Comparison of ENCODE assay signal across 20 cellular contexts in the genomic region with DNA sequence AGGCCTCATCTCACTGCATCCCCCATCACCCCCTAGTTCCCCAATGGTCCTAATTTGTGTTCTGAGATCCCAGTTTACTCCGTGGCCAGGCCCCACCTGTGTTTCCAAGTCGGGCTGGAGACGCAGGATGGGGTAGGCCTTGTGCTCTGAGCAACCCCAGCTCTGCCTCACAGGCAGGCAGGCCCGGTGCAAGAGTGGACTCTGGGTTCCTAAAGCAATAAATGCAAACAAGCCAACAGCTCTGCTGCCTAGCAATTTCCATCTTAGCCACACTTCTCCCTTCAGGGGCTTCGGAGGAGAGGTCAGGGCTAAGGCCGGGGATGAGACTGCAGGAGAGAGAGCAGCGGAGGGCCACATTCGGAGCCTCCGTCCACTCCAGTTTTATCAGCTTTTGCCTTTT. TPM values are rescaled to one million over a fixed set of nuclear protein-coding genes. Genes with fewer than 3 reads are reported as not detected.
DNase-seq lines count a peak whose midpoint lies in the region; ATAC-seq, FAIRE-seq and TF ChIP-seq lines count a peak whose summit lies in the region.
"Had no signal": no experiment of that assay in that cellular context is flagged by ENCODE, and none has a peak within 500 bp of the region (broad histone marks: within the 10 kb centered on the region; RNA-seq: fewer than 3 reads in every experiment).

No MANE protein-coding gene starts in this region.

- intact Hi-C loops in Panc1 (cut with micrococcal nuclease; ENCODE audit: unreplicated experiment) (no loop called here), esophagus muscularis mucosa (cut with DNase I) (no loop called here)

- CTCF ChIA-PET in Panc1 (lab: Charles Lee), result interaction anchor here (0.8 kb wide), 1 partner anchor 25 kb away, joined by 3 read pairs; no protein-coding TSS in a partner anchor

- TF ChIP-seq CTCF in Panc1 (IDR thresholded peaks at IDR 0.05) (no peak), esophagus muscularis mucosa (IDR thresholded peaks at IDR 0.05) (no peak), osteocyte (IDR thresholded peaks at IDR 0.05) (no peak), upper lobe of left lung (IDR thresholded peaks at IDR 0.05) (no peak)

- POLR2A ChIA-PET in Panc1 (lab: Charles Lee), result interaction anchor here (0.6 to 0.8 kb wide), 2 partner anchors 9 to 23 kb away, joined by 4 to 15 read pairs; a partner anchor contains a TSS

- TF ChIP-seq EP300 in esophagus muscularis mucosa (IDR thresholded peaks at IDR 0.05) (no peak), upper lobe of left lung (IDR thresholded peaks at IDR 0.05) (no peak)

- peaks cover 58% of the 10 kb centered on the region for H3K4me1 ChIP-seq in Panc1 (ENCODE audit: control insufficient read depth, insufficient read depth, low read length)
- peaks cover 24 to 63% (median 57%) of the 10 kb centered on the region in 4 donors for H3K4me1 ChIP-seq in esophagus muscularis mucosa
- peaks cover 36 to 64% (median 52%) of the 10 kb centered on the region in 4 donors for H3K4me1 ChIP-seq in upper lobe of left lung

- 89% methylated on average over 6 of the region's 9 CpGs for WGBS in esophagus muscularis mucosa
- 91 to 94% methylated on average over 6 to 9 of the region's 9 CpGs for whole genome bisulfite sequencing in upper lobe of left lung, 2 donors

- H3K27ac Mint-ChIP-seq in osteocyte (ENCODE audit: unreplicated experiment), result peak overlapping the region; percentile 57
- no peak overlapping the region for H3K27ac Mint-ChIP-seq in activated T-cell treated with anti-CD3 and anti-CD28 coated beads, Interleukin-2, amount 50 U/mL, for 72 hours
- H3K27ac Mint-ChIP-seq: activated naive CD4-positive, alpha-beta T cell treated with anti-CD3 and anti-CD28 coated beads, Interleukin-2, amount 50 U/mL, for 72 hours had no signal

- H3K27me3 Mint-ChIP-seq in osteocyte (ENCODE audit: unreplicated experiment), result no peaks in the 10 kb centered on the region
- peaks cover 11% of the 10 kb centered on the region for H3K27me3 Mint-ChIP-seq in activated T-cell treated with anti-CD3 and anti-CD28 coated beads, Interleukin-2, amount 50 U/mL, for 72 hours (ENCODE audit: low read depth)

- peaks cover 9% of the 10 kb centered on the region for H3K36me3 Mint-ChIP-seq in osteocyte (ENCODE audit: unreplicated experiment)
- H3K36me3 Mint-ChIP-seq in activated T-cell treated with anti-CD3 and anti-CD28 coated beads, Interleukin-2, amount 50 U/mL, for 72 hours (ENCODE audit: insufficient read depth in 2 of 2), result no peaks in the 10 kb centered on the region
- H3K36me3 Mint-ChIP-seq: activated naive CD4-positive, alpha-beta T cell treated with anti-CD3 and anti-CD28 coated beads, Interleukin-2, amount 50 U/mL, for 72 hours had no signal

- in situ Hi-C loops in Panc1 (cut with HindIII; ENCODE audit: low pct_unique_long_range_greater_than_20kb, low sequenced_read_pairs), result no loop called here

- H3K36me3 ChIP-seq in Panc1 (ENCODE audit: control insufficient read depth, insufficient read depth, low read length) (no peaks in the 10 kb centered on the region; the same call in 1 of the 2 replicates), esophagus muscularis mucosa (peaks cover 11 to 55% (median 29%) of the 10 kb centered on the region in 4 donors), upper lobe of left lung (peaks cover 0 to 17% (median 14%) of the 10 kb centered on the region in 4 donors)

- TSS peak; percentile 72 for BruUV-seq in Panc1 (replicated peaks; lab: Mats Ljungman, UMichigan)

- H3K4me3 Mint-ChIP-seq in osteocyte (ENCODE audit: unreplicated experiment), result no peak overlapping the region
- no peak overlapping the region for H3K4me3 Mint-ChIP-seq in activated T-cell treated with anti-CD3 and anti-CD28 coated beads, Interleukin-2, amount 50 U/mL, for 72 hours
- H3K4me3 Mint-ChIP-seq: stimulated activated effector memory CD8-positive, alpha-beta T cell treated with anti-CD3 and anti-CD28 coated beads, Interleukin-12 subunit alpha, Interleukin-12 subunit beta, amount 100 ng/mL, for 72 hours had no signal

- no peaks in the 10 kb centered on the region for H3K9me3 Mint-ChIP-seq in osteocyte (ENCODE audit: unreplicated experiment)
- H3K9me3 Mint-ChIP-seq in activated T-cell treated with anti-CD3 and anti-CD28 coated beads, Interleukin-2, amount 50 U/mL, for 72 hours, result no peaks in the 10 kb centered on the region
- H3K9me3 Mint-ChIP-seq: activated naive CD4-positive, alpha-beta T cell treated with anti-CD3 and anti-CD28 coated beads, Interleukin-2, amount 50 U/mL, for 72 hours; stimulated activated effector memory CD8-positive, alpha-beta T cell treated with anti-CD3 and anti-CD28 coated beads, Interleukin-12 subunit alpha, Interleukin-12 subunit beta, amount 100 ng/mL, for 72 hours had no signal

- peaks cover 52% of the 10 kb centered on the region for H3K4me1 Mint-ChIP-seq in osteocyte (ENCODE audit: unreplicated experiment)
- H3K4me1 Mint-ChIP-seq in activated T-cell treated with anti-CD3 and anti-CD28 coated beads, Interleukin-2, amount 50 U/mL, for 72 hours (ENCODE audit: low read depth), result no peaks in the 10 kb centered on the region

- no peak for TF ChIP-seq POLR2A in esophagus muscularis mucosa (IDR thresholded peaks at IDR 0.05; ENCODE audit: low read depth)
- TF ChIP-seq POLR2A in upper lobe of left lung (IDR thresholded peaks at IDR 0.05), result no peak

- H3K9me3 ChIP-seq in Panc1 (ENCODE audit: control insufficient read depth, insufficient read depth, low read depth, low read length) (no peaks in the 10 kb centered on the region), esophagus muscularis mucosa (no peaks in the 10 kb centered on the region), upper lobe of left lung (no peaks in the 10 kb centered on the region)
- H3K9me3 ChIP-seq: heart right ventricle had no signal

- ATAC-seq in Panc1 (no peak), upper lobe of left lung (ENCODE audit: low FRiP score in 2 of 2) (no peak)
- ATAC-seq in activated T-cell treated with anti-CD3 and anti-CD28 coated beads, Interleukin-2, amount 50 U/mL, for 72 hours (replicated peaks in 1 of 2), result no peak
- ATAC-seq: activated naive CD4-positive, alpha-beta T cell treated with anti-CD3 and anti-CD28 coated beads, Interleukin-2, amount 50 U/mL, for 72 hours had no signal

- H3K27me3 ChIP-seq in Panc1 (ENCODE audit: control insufficient read depth, insufficient read depth, low read length), result no peaks in the 10 kb centered on the region
- H3K27me3 ChIP-seq in esophagus muscularis mucosa, result peaks cover 0 to 31% (median 0%) of the 10 kb centered on the region in 4 donors
- peaks cover 0 to 20% (median 10%) of the 10 kb centered on the region in 4 donors for H3K27me3 ChIP-seq in upper lobe of left lung

- H3K4me3 ChIP-seq in Panc1 (ENCODE audit: low read depth in 2 of 2, low read length in 2 of 2) (no peak overlapping the region), esophagus muscularis mucosa (no peak overlapping the region), upper lobe of left lung (no peak overlapping the region)
- H3K4me3 ChIP-seq: heart right ventricle, PC-9 had no signal

- DNase-seq in Panc1 (ENCODE audit: low read depth, low spot score) (no peak), esophagus muscularis mucosa (ENCODE audit: extremely low spot score) (no peak), osteocyte (ENCODE audit: extremely low spot score, unreplicated experiment) (no peak), upper lobe of left lung (no peak), HTR-8/SVneo (ENCODE audit: insufficient read length, low spot score) (no peak), NCI-H345 treated with DMSO at 0.1 percent for 48 hours (lab: John Stamatoyannopoulos, UW; ENCODE audit: unreplicated experiment) (no peak)
- DNase-seq in activated CD4-positive, alpha-beta T cell treated with anti-CD3 and anti-CD28 coated beads for 48 hours, result no peak
- no peak for DNase-seq in activated T-cell treated with anti-CD3 and anti-CD28 coated beads, Interleukin-2, amount 50 U/mL, for 72 hours
- DNase-seq: activated T-cell treated with anti-CD3 and anti-CD28 coated beads, Interleukin-2, amount 50 U/mL, for 1 hour; effector CD4-positive, alpha-beta T cell; GDM1; heart right ventricle; NCI-H2081 treated with DMSO at 0.1 percent for 48 hours; NCI-H69 had no signal

- H3K27ac ChIP-seq in Panc1 (ENCODE audit: low read length) (peak overlapping the region; percentile 79), esophagus muscularis mucosa (replicated peaks in 1 of 4) (peak overlapping the region in 3 of 4 donors; percentile 12 to 54 (median 47)), upper lobe of left lung (peak overlapping the region; percentile 43 to 76 (median 62))

- FAIRE-seq in HTR-8/SVneo (lab: Jason Lieb, UNC), result no peak
- FAIRE-seq: D721Med, islet of Langerhans, TTC549 had no signal

RNA-seq across cellular contexts. Expression of a gene that starts 2.5 kb away (rescaled TPM):
- total RNA-seq in Panc1 (2021; ENCODE audit: unreplicated experiment), result 256 TPM
- polyA plus RNA-seq in Panc1 (2012; ENCODE audit: insufficient read length), result 495 TPM
- total RNA-seq in esophagus muscularis mucosa, result 10 to 100 TPM in 3 of 4 donors, 1 to 10 TPM in 1; 5.6 to 31.6 (median 24.9) TPM
- 32.4 and 39.3 TPM in 2 replicates for total RNA-seq in osteocyte
- total RNA-seq in upper lobe of left lung, result 100 to 1,000 TPM; 120 to 497 (median 199) TPM
- total RNA-seq in activated T-cell treated with anti-CD3 and anti-CD28 coated beads, Interleukin-2, amount 50 U/mL, for 72 hours, result 10 to 100 TPM; 11.4 to 15.7 TPM

RNA-seq across cellular contexts. Expression of a gene that starts 7.9 kb away (rescaled TPM):
- total RNA-seq in Panc1 (2021; ENCODE audit: unreplicated experiment), result 45.2 TPM
- polyA plus RNA-seq in Panc1 (2012; ENCODE audit: insufficient read length), result 35.2 TPM
- total RNA-seq in esophagus muscularis mucosa, result 10 to 100 TPM; 27.4 to 55.2 (median 39.6) TPM
- 43.9 and 45.2 TPM in 2 replicates for total RNA-seq in osteocyte
- total RNA-seq in upper lobe of left lung, result 10 to 100 TPM; 28.6 to 62.9 (median 36.1) TPM
- total RNA-seq in activated T-cell treated with anti-CD3 and anti-CD28 coated beads, Interleukin-2, amount 50 U/mL, for 72 hours, result 10 to 100 TPM; 17.0 to 17.8 TPM

RNA-seq across cellular contexts. Expression of a gene that starts 8.5 kb away (rescaled TPM):
- total RNA-seq in Panc1 (2021; ENCODE audit: unreplicated experiment) (105 TPM), esophagus muscularis mucosa (10 to 100 TPM; 24.9 to 57.1 (median 39.4) TPM), osteocyte (113 and 121 TPM in 2 replicates), upper lobe of left lung (10 to 100 TPM; 23.9 to 87.3 (median 35.6) TPM)
- 143 TPM for polyA plus RNA-seq in Panc1 (2012; ENCODE audit: insufficient read length)
- total RNA-seq in activated T-cell treated with anti-CD3 and anti-CD28 coated beads, Interleukin-2, amount 50 U/mL, for 72 hours, result 10 to 100 TPM; 40.5 to 66.1 TPM

RNA-seq across cellular contexts. Expression of a gene that starts 43.7 kb away (rescaled TPM):
- total RNA-seq in Panc1 (2021; ENCODE audit: unreplicated experiment) (257 TPM), esophagus muscularis mucosa (100 to 1,000 TPM; 168 to 231 (median 186) TPM), osteocyte (156 and 171 TPM in 2 replicates), upper lobe of left lung (100 to 1,000 TPM; 163 to 313 (median 217) TPM)
- polyA plus RNA-seq in Panc1 (2012; ENCODE audit: insufficient read length), result 397 TPM
- 100 to 1,000 TPM; 152 to 155 TPM for total RNA-seq in activated T-cell treated with anti-CD3 and anti-CD28 coated beads, Interleukin-2, amount 50 U/mL, for 72 hours
